ENCODE assay signal across 8 cellular contexts in the genomic region with DNA sequence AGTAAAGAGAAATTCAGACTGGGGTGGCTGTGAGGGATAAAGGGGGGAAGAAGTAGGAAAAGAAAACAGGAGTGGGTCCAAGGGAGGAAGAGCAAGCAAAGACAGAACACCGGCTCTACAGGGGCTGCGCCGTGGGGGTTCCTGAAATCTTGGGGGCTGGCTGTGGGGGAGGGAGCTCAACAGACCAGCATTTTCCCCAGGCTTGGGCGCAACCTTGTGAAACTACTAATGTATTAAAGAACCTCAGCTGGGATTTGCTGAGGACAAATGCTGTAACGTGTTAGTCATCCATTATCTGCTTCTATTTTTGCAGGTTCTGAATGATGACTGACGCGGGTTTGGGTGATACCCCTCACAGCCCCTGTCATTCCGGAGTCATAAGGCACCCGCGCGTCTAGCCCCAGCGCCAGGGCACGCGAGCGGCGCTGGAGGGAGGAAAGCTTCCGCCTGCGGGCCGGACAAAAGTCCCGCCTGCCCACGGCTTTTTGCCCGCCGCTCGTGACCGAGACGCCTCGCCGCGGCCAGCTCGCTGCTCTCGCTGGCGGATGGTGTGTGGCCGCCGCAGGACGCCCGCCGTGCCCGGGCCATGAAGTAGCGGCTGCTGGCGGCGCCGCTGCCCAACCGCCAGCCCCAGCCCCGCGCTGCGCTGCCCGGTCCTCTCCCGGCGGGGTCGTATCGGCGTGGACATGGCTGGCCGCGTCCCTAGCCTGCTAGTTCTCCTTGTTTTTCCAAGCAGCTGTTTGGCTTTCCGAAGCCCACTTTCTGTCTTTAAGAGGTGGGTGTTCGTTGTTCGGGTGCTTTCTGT.
DNase-seq lines count a peak whose midpoint lies in the region; ATAC-seq lines count a peak whose summit lies in the region.

No MANE protein-coding gene starts in this region.

- peak overlapping the region; percentile 68 for H3K4me3 Mint-ChIP-seq in T-helper 17 cell

- DNase-seq in ELR (ENCODE audit: low read depth) (peak; percentile 91), T-helper 17 cell (no peak), caudate nucleus (lab: John Stamatoyannopoulos, UW) (peak in 49 of 61 donors; percentile 2 to 68 (median 35)), iris pigment epithelial cell (ENCODE audit: low read depth) (peak; percentile 87), NCI-H1930 (lab: John Stamatoyannopoulos, UW) (no peak)

- H3K4me3 ChIP-seq in HUES6 (ENCODE audit: low read depth, low read length), result peak overlapping the region; percentile 76
- H3K4me3 ChIP-seq in skeletal muscle satellite cell (ENCODE audit: low read length), result peak overlapping the region; percentile 86

- H3K4me2 ChIP-seq in skeletal muscle satellite cell (ENCODE audit: low read length), result peak overlapping the region; percentile 91

- H3K27me3 Mint-ChIP-seq in T-helper 17 cell, result peaks cover 25% of the 10 kb centered on the region

- peak overlapping the region; percentile 71 for H3K9ac ChIP-seq in HUES6 (ENCODE audit: low read length)
- peak overlapping the region; percentile 95 for H3K9ac ChIP-seq in skeletal muscle satellite cell (ENCODE audit: low read depth, low read length)

- H3K36me3 Mint-ChIP-seq in T-helper 17 cell (ENCODE audit: low read depth), result peaks cover 7% of the 10 kb centered on the region

- H3K27ac Mint-ChIP-seq in T-helper 17 cell, result peak overlapping the region; percentile 24

- H3K4me1 ChIP-seq in HUES6 (ENCODE audit: control insufficient read depth, insufficient read depth, low read length) (peaks cover 21% of the 10 kb centered on the region), skeletal muscle satellite cell (ENCODE audit: control insufficient read depth, insufficient read depth, low read length) (peaks cover 22% of the 10 kb centered on the region)

- H3K27me3 ChIP-seq in HUES6 (ENCODE audit: control insufficient read depth, insufficient read depth, low read length), result no peaks in the 10 kb centered on the region; the same call in 1 of the 2 replicates
- no peaks in the 10 kb centered on the region for H3K27me3 ChIP-seq in skeletal muscle satellite cell (ENCODE audit: control insufficient read depth, insufficient read depth, low read length)

- H3K9me3 ChIP-seq in HUES6 (ENCODE audit: control insufficient read depth, insufficient read depth, low read depth, low read length) (no peaks in the 10 kb centered on the region), T-helper 17 cell (ENCODE audit: control insufficient read depth, low read length, poor library complexity, severe bottlenecking) (no peaks in the 10 kb centered on the region), skeletal muscle satellite cell (replicated peaks; ENCODE audit: low read length) (no peaks in the 10 kb centered on the region)

- H3K36me3 ChIP-seq in HUES6 (ENCODE audit: control insufficient read depth, insufficient read depth, low read length) (no peaks in the 10 kb centered on the region), skeletal muscle satellite cell (ENCODE audit: insufficient read depth, low read length) (peaks cover 9% of the 10 kb centered on the region)

- peak; percentile 62 for ATAC-seq in GM21576 (IDR thresholded peaks at IDR 0.05; ENCODE audit: unreplicated experiment)
- ATAC-seq in T-helper 17 cell, result peak; percentile 58

- peaks cover 12% of the 10 kb centered on the region for H3K4me1 Mint-ChIP-seq in T-helper 17 cell

- no peak overlapping the region for H3K27ac ChIP-seq in HUES6 (ENCODE audit: low read depth, low read length)
- H3K27ac ChIP-seq in caudate nucleus (ENCODE audit: low read depth, low read length), result peak overlapping the region; percentile 67

Comparison
In these comparisons a context has a peak if more than half of its experiments do, and no peak if none do; other contexts are left out.
1. DNase-seq: peak in ELR (single experiment), caudate nucleus (49 of 61) and iris pigment epithelial cell (single experiment); none in T-helper 17 cell (0 of 3) and NCI-H1930 (0 of 2).